33 cellular contexts compared by ENCODE assay signal in genomic region chr17:74292495-74292894, GRCh38. TPM values are rescaled to one million over a fixed set of nuclear protein-coding genes. Genes with fewer than 3 reads are reported as not detected.
"Had no signal": no experiment of that assay in that cellular context is flagged by ENCODE, and none has a peak within 500 bp of the region (broad histone marks: within the 10 kb centered on the region; RNA-seq: fewer than 3 reads in every experiment).

No MANE protein-coding gene starts in this region.

- H3K36me3 ChIP-seq: left ventricle myocardium inferior, neural progenitor cell, neutrophil, right atrium auricular region, right lobe of liver, stomach, thyroid gland, transverse colon, upper lobe of left lung, vagina had no signal

- H3K36me3 Mint-ChIP-seq: immature natural killer cell, mesothelial cell of epicardium, naive B cell, natural killer cell, neural progenitor cell had no signal

- H3K9me3 ChIP-seq: left ventricle myocardium inferior, neutrophil, right atrium auricular region, right lobe of liver, stomach, testis, thyroid gland, transverse colon, upper lobe of left lung, vagina had no signal

- H3K4me1 Mint-ChIP-seq: naive B cell had no signal

- H3K27me3 ChIP-seq: neural progenitor cell, right atrium auricular region, right lobe of liver, testis, thyroid gland, upper lobe of left lung, vagina had no signal

- ATAC-seq: natural killer cell; right lobe of liver; stimulated activated naive B cell treated with anti-CD40 and anti-IgM and Interleukin-4, amounts not matched to agents 10 μg/mL and 1 μg/mL and 100 μg/mL, for 72 hours; stimulated activated naive CD8-positive, alpha-beta T cell treated with anti-CD3 and anti-CD28 coated beads, Interleukin-15, Interleukin-2, amounts not matched to agents 100 U/mL and 50 U/mL, for 24 hours had no signal

- H3K9me3 Mint-ChIP-seq: immature natural killer cell, natural killer cell had no signal

- H3K4me3 Mint-ChIP-seq: immature natural killer cell; mesothelial cell of epicardium; naive B cell; natural killer cell; nephron progenitor cell; neural progenitor cell; stimulated activated naive B cell treated with anti-CD40 and anti-IgM and Interleukin-4, amounts not matched to agents 10 μg/mL and 1 μg/mL and 100 μg/mL, for 72 hours had no signal

- H3K27ac ChIP-seq: left ventricle myocardium inferior, neural progenitor cell, neutrophil, parathyroid adenoma, right atrium auricular region, right lobe of liver, stomach, testis, thyroid gland, transverse colon, upper lobe of left lung, vagina had no signal

- H3K4me1 ChIP-seq: neural progenitor cell, parathyroid adenoma, right lobe of liver, vagina had no signal

- DNase-seq: hypothalamus; immature natural killer cell; kidney; left ventricle myocardium inferior; mesendoderm; naive B cell; natural killer cell; nephron progenitor cell; occipital lobe; right lobe of liver; stimulated activated CD4-positive, alpha-beta T cell treated with anti-CD3 and anti-CD28 coated beads, Interleukin-1b, Interleukin-23, amount 100 ng/mL, for 48 hours; stimulated activated CD4-positive, alpha-beta T cell treated with anti-CD3 and anti-CD28 coated beads, Interleukin-4, amount 100 ng/mL, for 1 hour; stimulated activated naive B cell treated with anti-CD40 and anti-IgM and Interleukin-4, amounts not matched to agents 10 μg/mL and 1 μg/mL and 100 μg/mL, for 72 hours; stimulated activated naive CD8-positive, alpha-beta T cell treated with anti-CD3 and anti-CD28 coated beads, Interleukin-15, Interleukin-2, amounts not matched to agents 100 U/mL and 50 U/mL, for 24 hours; stomach; testis; transverse colon; upper lobe of left lung had no signal

- H3K4me3 ChIP-seq: left ventricle myocardium inferior, lung, neural progenitor cell, right atrium auricular region, right lobe of liver, smooth muscle cell, stomach, testis, thyroid gland, transverse colon, upper lobe of left lung, vagina had no signal

- H3K27ac Mint-ChIP-seq: mesothelial cell of epicardium; natural killer cell; nephron progenitor cell; neural progenitor cell; stimulated activated naive B cell treated with anti-CD40 and anti-IgM and Interleukin-4, amounts not matched to agents 10 μg/mL and 1 μg/mL and 100 μg/mL, for 72 hours had no signal

RNA-seq across cellular contexts. Expression of gene DNAI2, which starts 18.5 kb away (rescaled TPM):
- total RNA-seq: left ventricle myocardium inferior, mesothelial cell of epicardium, occipital lobe, osteocyte, posterior vena cava, pulmonary artery endothelial cell, renal cortical epithelial cell, right atrium auricular region, right lobe of liver, skeletal muscle tissue, smooth muscle cell, stomach, transverse colon, urinary bladder, vagina had no signal
- polyA plus RNA-seq: smooth muscle cell, stomach had no signal

RNA-seq across cellular contexts. Expression of gene KIF19, which starts 33.5 kb away (rescaled TPM):
- total RNA-seq: mesothelial cell of epicardium, occipital lobe, osteocyte, renal cortical epithelial cell, smooth muscle cell had no signal
- polyA plus RNA-seq: smooth muscle cell had no signal
